10 cellular contexts compared by ENCODE assay signal in genomic region chr3:115792206-115792955, GRCh38.
A peak's percentile ranks its signal among the peaks of the same experiment; 100 is the strongest.
DNase-seq lines count a peak whose midpoint lies in the region; ATAC-seq, FAIRE-seq and TF ChIP-seq lines count a peak whose summit lies in the region.
"Had no signal": no experiment of that assay in that cellular context is flagged by ENCODE, and none has a peak within 500 bp of the region (broad histone marks: within the 10 kb centered on the region; RNA-seq: fewer than 3 reads in every experiment).

No MANE protein-coding gene starts in this region.

- intact Hi-C loops in pancreas (cut with DNase I) = no loop called here

- no peaks in the 10 kb centered on the region for H3K4me1 ChIP-seq in pancreas

- H3K4me3 ChIP-seq in pancreas = no peak overlapping the region
- H3K4me3 ChIP-seq: esophagus muscularis mucosa had no signal

- peak overlapping the region; percentile 69 for H3K27ac Mint-ChIP-seq in activated naive CD4-positive, alpha-beta T cell treated with anti-CD3 and anti-CD28 coated beads, Interleukin-2, amount 50 U/mL, for 24 hours

- H3K36me3 ChIP-seq in pancreas = no peaks in the 10 kb centered on the region
- H3K36me3 ChIP-seq: esophagus muscularis mucosa had no signal

- in situ Hi-C loops in GM13977 (cut with MboI; ENCODE audit: low pct_unique_long_range_greater_than_20kb, low sequenced_read_pairs, unreplicated experiment) = loop anchor here (25.0 kb wide), 1 partner anchor 955 kb away; no protein-coding TSS in a partner anchor

- no peak for FAIRE-seq in pancreas (lab: Jason Lieb, UNC)

- no peaks in the 10 kb centered on the region for H3K9me3 ChIP-seq in pancreas
- H3K9me3 ChIP-seq: esophagus muscularis mucosa had no signal

- H3K36me3 Mint-ChIP-seq in activated naive CD4-positive, alpha-beta T cell treated with anti-CD3 and anti-CD28 coated beads, Interleukin-2, amount 50 U/mL, for 24 hours = no peaks in the 10 kb centered on the region

- ATAC-seq in HG03521 (IDR thresholded peaks at IDR 0.05; ENCODE audit: unreplicated experiment) = peak; percentile 70
- peak in 3 of 4 donors; percentile 59 to 72 (median 71) for ATAC-seq in pancreas
- ATAC-seq in HG03039 (IDR thresholded peaks at IDR 0.05; ENCODE audit: unreplicated experiment) = no peak

- DNase-seq in GM19238 (ENCODE audit: insufficient read length, low spot score) (peak; percentile 25), pancreas (no peak), GM13977 (ENCODE audit: low spot score) (no peak), NCI-H2196 (lab: John Stamatoyannopoulos, UW; ENCODE audit: unreplicated experiment) (no peak)
- DNase-seq in stimulated activated CD4-positive, alpha-beta T cell treated with anti-CD3 and anti-CD28 coated beads, Interleukin-4, amount 100 ng/mL, for 4 hours = no peak
- DNase-seq: HCEC 1CT had no signal

- H3K27me3 ChIP-seq in pancreas = no peaks in the 10 kb centered on the region
- H3K27me3 ChIP-seq: esophagus muscularis mucosa had no signal

- peaks cover 41% of the 10 kb centered on the region for H3K4me1 Mint-ChIP-seq in activated naive CD4-positive, alpha-beta T cell treated with anti-CD3 and anti-CD28 coated beads, Interleukin-2, amount 50 U/mL, for 24 hours

- no peaks in the 10 kb centered on the region for H3K27me3 Mint-ChIP-seq in activated naive CD4-positive, alpha-beta T cell treated with anti-CD3 and anti-CD28 coated beads, Interleukin-2, amount 50 U/mL, for 24 hours

- WGBS in pancreas, 2 donors = 54 to 65% methylated on average over 6 of the region's 6 CpGs

- H3K9me3 Mint-ChIP-seq in activated naive CD4-positive, alpha-beta T cell treated with anti-CD3 and anti-CD28 coated beads, Interleukin-2, amount 50 U/mL, for 24 hours = no peaks in the 10 kb centered on the region

- H3K27ac ChIP-seq in pancreas = no peak overlapping the region
- H3K27ac ChIP-seq: esophagus muscularis mucosa had no signal

- no peak for TF ChIP-seq CTCF in pancreas (IDR thresholded peaks at IDR 0.05)
- TF ChIP-seq CTCF in GM13977 (IDR thresholded peaks at IDR 0.05; ENCODE audit: extremely low read depth, insufficient read depth, missing control alignments) = no peak

- H3K4me3 Mint-ChIP-seq in activated naive CD4-positive, alpha-beta T cell treated with anti-CD3 and anti-CD28 coated beads, Interleukin-2, amount 50 U/mL, for 24 hours = peak overlapping the region; percentile 59
